25 cellular contexts compared by ENCODE assay signal in the genomic region with DNA sequence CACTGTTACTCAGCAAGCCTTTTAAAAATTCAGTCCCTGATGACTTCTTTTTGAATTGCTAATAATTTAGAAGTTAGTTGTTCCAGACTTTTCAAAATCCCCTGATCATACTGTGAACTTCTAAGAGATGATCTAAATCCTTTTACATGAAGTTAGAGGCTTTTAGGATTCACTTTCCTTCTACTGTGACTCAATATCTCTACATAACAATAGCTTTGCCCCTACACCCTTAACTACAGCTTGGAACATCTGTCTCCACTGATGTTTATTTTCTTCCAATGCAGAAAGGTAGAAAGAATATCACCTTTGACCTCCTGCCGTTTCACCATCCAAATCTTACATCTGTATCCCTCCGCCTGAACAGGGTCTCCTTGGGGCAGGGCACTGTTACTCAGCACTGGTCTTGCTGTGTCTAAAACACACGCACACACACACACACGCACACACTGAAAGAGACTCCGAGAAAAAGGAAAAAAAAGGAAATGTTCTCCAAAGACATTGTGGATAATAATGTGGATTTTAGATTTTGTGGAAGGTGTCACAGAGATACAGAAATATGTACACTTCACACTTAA.
"Had no signal": no experiment of that assay in that cellular context is flagged by ENCODE, and none has a peak within 500 bp of the region (broad histone marks: within the 10 kb centered on the region; RNA-seq: fewer than 3 reads in every experiment).

No MANE protein-coding gene starts in this region.

- H3K9me3 ChIP-seq: SK-N-SH had no signal

- H3K27ac Mint-ChIP-seq: T-cell had no signal

- H3K36me3 Mint-ChIP-seq: IgD-negative memory B cell, T-cell had no signal

- H3K9me3 Mint-ChIP-seq: IgD-negative memory B cell, T-cell had no signal

- H3K4me3 Mint-ChIP-seq: IgD-negative memory B cell, T-cell had no signal

- H3K4me2 ChIP-seq: KMS-11, SK-N-SH had no signal

- DNase-seq: Kasumi-1; MV-4-11; NCI-H1048; NCI-H1105; NCI-H1417; NCI-H1436 treated with DMSO at 0.1 percent for 48 hours; NCI-H1694; NCI-H187 treated with DMSO at 0.1 percent for 48 hours; NCI-H2029 treated with DMSO at 0.1 percent for 48 hours; NCI-H2171 treated with DMSO at 0.1 percent for 48 hours; NCI-H2227 treated with DMSO at 0.1 percent for 48 hours; NCI-H524; NCI-H526 treated with DMSO at 0.1 percent for 48 hours; NCI-H748 treated with DMSO at 0.1 percent for 48 hours; NK-92 treated with Interleukin-12 subunit alpha and Interleukin-12 subunit beta, amount 100 ng/mL, for 24 hours; PC-3; SHP77; SK-N-SH; SW 1271; T-cell had no signal

- ATAC-seq: K562, Panc1, PC-3, T-cell had no signal

- H3K4me3 ChIP-seq: K562 had no signal

- H3K27ac ChIP-seq: KMS-11, RWPE1 had no signal

- H3K27me3 Mint-ChIP-seq: IgD-negative memory B cell, T-cell had no signal

- H3K4me1 Mint-ChIP-seq: IgD-negative memory B cell had no signal

- H3K9ac ChIP-seq: KMS-11, SK-N-SH had no signal
